Comparison of ENCODE assay signal across 8 cellular contexts in the genomic region with DNA sequence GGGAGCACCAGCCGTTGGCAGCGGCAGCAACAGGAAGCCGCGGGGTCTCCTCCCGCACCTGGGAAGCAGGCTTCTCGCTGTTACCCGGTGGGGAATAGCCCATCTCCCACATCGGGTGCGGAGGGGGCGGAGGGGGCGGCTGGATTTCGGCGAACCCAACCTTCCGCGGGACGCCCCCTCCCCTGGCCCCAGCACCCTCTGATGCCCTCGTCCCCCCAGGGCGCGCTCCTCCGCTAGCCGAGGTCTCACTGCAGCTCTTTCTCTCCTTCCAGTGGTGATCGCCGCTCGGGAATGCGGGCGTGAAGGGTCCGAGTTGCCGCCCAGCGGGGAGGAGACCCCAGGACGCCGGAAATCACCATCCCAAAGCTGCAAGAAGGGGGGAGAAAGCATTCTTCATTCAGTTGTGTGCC. TPM values are rescaled to one million over a fixed set of nuclear protein-coding genes. Genes with fewer than 3 reads are reported as not detected.
DNase-seq lines count a peak whose midpoint lies in the region; ATAC-seq, FAIRE-seq and TF ChIP-seq lines count a peak whose summit lies in the region.

No MANE protein-coding gene starts in this region.

- H3K9ac ChIP-seq in iPS-20b (ENCODE audit: low read depth, low read length): peak overlapping the region; percentile 46; the same call in 1 of the 2 replicates

- H3K27ac Mint-ChIP-seq in activated naive CD8-positive, alpha-beta T cell treated with anti-CD3 and anti-CD28 coated beads, Interleukin-2, amount 10 ng/mL, durations not matched to agents 7 days and 5 days: peak overlapping the region; percentile 89

- 0 to 1% (median 0%) methylated on average over 30 to 31 of the region's 31 CpGs for WGBS in small intestine, 3 donors

- TF ChIP-seq CTCF in DOHH2 (IDR thresholded peaks at IDR 0.05; ENCODE audit: low read depth, low read length, poor library complexity, severe bottlenecking): no peak

- peaks cover 5% of the 10 kb centered on the region; the same call in 1 of the 2 replicates for H3K9me3 ChIP-seq in DOHH2 (ENCODE audit: control insufficient read depth, insufficient read depth, low read length)
- H3K9me3 ChIP-seq in iPS-20b (ENCODE audit: insufficient read depth, low read depth, low read length): no peaks in the 10 kb centered on the region
- no peaks in the 10 kb centered on the region for H3K9me3 ChIP-seq in small intestine (ENCODE audit: control insufficient read depth, low read depth)

- peak overlapping the region; percentile 95 for H3K4me2 ChIP-seq in DOHH2 (ENCODE audit: low read length)

- H3K4me3 Mint-ChIP-seq in activated naive CD8-positive, alpha-beta T cell treated with anti-CD3 and anti-CD28 coated beads, Interleukin-2, amount 10 ng/mL, durations not matched to agents 7 days and 5 days: peak overlapping the region; percentile 98

- ATAC-seq in HG03045 (IDR thresholded peaks at IDR 0.05; ENCODE audit: unreplicated experiment): peak; percentile 0
- ATAC-seq in activated naive CD8-positive, alpha-beta T cell treated with anti-CD3 and anti-CD28 coated beads, Interleukin-2, amount 10 ng/mL, durations not matched to agents 7 days and 5 days (ENCODE audit: low read depth): no peak

- peaks cover 2% of the 10 kb centered on the region for H3K9me3 Mint-ChIP-seq in activated naive CD8-positive, alpha-beta T cell treated with anti-CD3 and anti-CD28 coated beads, Interleukin-2, amount 10 ng/mL, durations not matched to agents 7 days and 5 days

- peaks cover 9% of the 10 kb centered on the region for H3F3A ChIP-seq in DOHH2 (ENCODE audit: control insufficient read depth, insufficient read depth)

- no peak for FAIRE-seq in small intestine (lab: Jason Lieb, UNC)

- H3K9me2 ChIP-seq in DOHH2 (replicated peaks; ENCODE audit: control insufficient read depth, low read length): no peaks in the 10 kb centered on the region

- H3K36me3 ChIP-seq in DOHH2 (ENCODE audit: control insufficient read depth, low read length) (no peaks in the 10 kb centered on the region), iPS-20b (ENCODE audit: insufficient read depth, low read depth, low read length) (no peaks in the 10 kb centered on the region), small intestine (ENCODE audit: control insufficient read depth in 2 of 2, insufficient read depth in 2 of 2, low read length in 2 of 2) (no peaks in the 10 kb centered on the region)

- H3K4me1 ChIP-seq in DOHH2 (ENCODE audit: control insufficient read depth, low read length): peaks cover 27% of the 10 kb centered on the region
- peaks cover 10% of the 10 kb centered on the region for H3K4me1 ChIP-seq in iPS-20b (ENCODE audit: insufficient read depth, low read length)
- no peaks in the 10 kb centered on the region for H3K4me1 ChIP-seq in small intestine (ENCODE audit: control insufficient read depth in 2 of 2, insufficient read depth in 1 of 2, low read depth in 1 of 2, low read length in 1 of 2)

- H3K79me2 ChIP-seq in DOHH2 (ENCODE audit: control insufficient read depth, low read length): no peaks in the 10 kb centered on the region

- peak overlapping the region; percentile 35 for H3K27ac ChIP-seq in DOHH2 (ENCODE audit: low read depth, low read length)
- no peak overlapping the region for H3K27ac ChIP-seq in iPS-20b (ENCODE audit: low read length)
- peak overlapping the region; percentile 96 to 99 for H3K27ac ChIP-seq in small intestine (ENCODE audit: low read depth in 1 of 2, low read length in 1 of 2)

- peaks cover 29% of the 10 kb centered on the region for H3K27me3 Mint-ChIP-seq in activated naive CD8-positive, alpha-beta T cell treated with anti-CD3 and anti-CD28 coated beads, Interleukin-2, amount 10 ng/mL, durations not matched to agents 7 days and 5 days

- DNase-seq in activated naive CD8-positive, alpha-beta T cell treated with anti-CD3 and anti-CD28 coated beads, Interleukin-2, amount 10 ng/mL, durations not matched to agents 7 days and 5 days: peak; percentile 70
- DNase-seq in small intestine (peak; percentile 10), KG1 (lab: John Stamatoyannopoulos, UW) (no peak), COR-L47 (lab: John Stamatoyannopoulos, UW) (no peak), SIG-M5 treated with dmso at 0.1 percent for 504 hours (lab: John Stamatoyannopoulos, UW; ENCODE audit: unreplicated experiment) (no peak)

- POLR2A ChIA-PET in activated naive CD8-positive, alpha-beta T cell treated with anti-CD3 and anti-CD28 coated beads, Interleukin-2, amount 10 ng/mL, durations not matched to agents 7 days and 5 days (lab: Charles Lee): interaction anchor here (0.8 to 5.4 kb wide), 8 partner anchors 58 to 208 kb away, joined by 3 to 75 read pairs (median 8); partner anchors contain the start of genes CGRRF1 and GMFB

- H3K27me3 ChIP-seq in DOHH2 (ENCODE audit: control insufficient read depth, low read length) (peaks cover 39% of the 10 kb centered on the region), iPS-20b (ENCODE audit: insufficient read depth, low read length) (peaks cover 67% of the 10 kb centered on the region), small intestine (ENCODE audit: control insufficient read depth in 2 of 2, insufficient read depth in 2 of 2, low read length in 2 of 2) (no peaks in the 10 kb centered on the region)

- peaks cover 11% of the 10 kb centered on the region for H3K4me1 Mint-ChIP-seq in activated naive CD8-positive, alpha-beta T cell treated with anti-CD3 and anti-CD28 coated beads, Interleukin-2, amount 10 ng/mL, durations not matched to agents 7 days and 5 days

- peaks cover 3% of the 10 kb centered on the region; the same call in 1 of the 2 replicates for H4K20me1 ChIP-seq in DOHH2 (ENCODE audit: control insufficient read depth, insufficient read depth, low read depth, low read length)

- H3K4me3 ChIP-seq in DOHH2 (ENCODE audit: low read length) (peak overlapping the region; percentile 90), iPS-20b (ENCODE audit: low read length) (peak overlapping the region; percentile 80), small intestine (ENCODE audit: low read depth in 1 of 2, low read length in 2 of 2) (peak overlapping the region; percentile 62 to 65)

- peaks cover 3% of the 10 kb centered on the region for H3K36me3 Mint-ChIP-seq in activated naive CD8-positive, alpha-beta T cell treated with anti-CD3 and anti-CD28 coated beads, Interleukin-2, amount 10 ng/mL, durations not matched to agents 7 days and 5 days

RNA-seq across cellular contexts. Expression of gene SAMD4A, which starts 0.3 kb away (rescaled TPM):
- 1 to 10 TPM; 2.6 to 2.7 TPM for total RNA-seq in activated naive CD8-positive, alpha-beta T cell treated with anti-CD3 and anti-CD28 coated beads, Interleukin-2, amount 10 ng/mL, durations not matched to agents 7 days and 5 days
- 1 to 10 TPM; 2.7 to 3.6 (median 3.5) TPM for polyA plus RNA-seq in small intestine

RNA-seq across cellular contexts. Expression of gene CGRRF1, which starts 57.5 kb away (rescaled TPM):
- total RNA-seq in activated naive CD8-positive, alpha-beta T cell treated with anti-CD3 and anti-CD28 coated beads, Interleukin-2, amount 10 ng/mL, durations not matched to agents 7 days and 5 days: 10 to 100 TPM; 14.7 to 17.3 TPM
- polyA plus RNA-seq in small intestine: 10 to 100 TPM; 11.9 to 16.5 (median 15.8) TPM

Comparison
In these comparisons a context has a peak if more than half of its experiments do, and no peak if none do; other contexts are left out.
1. DNase-seq: peak in activated naive CD8-positive, alpha-beta T cell treated with anti-CD3 and anti-CD28 coated beads, Interleukin-2, amount 10 ng/mL, durations not matched to agents 7 days and 5 days (single experiment) and small intestine (single experiment); none in KG1 (single experiment), COR-L47 (single experiment) and SIG-M5 treated with dmso at 0.1 percent for 504 hours (single experiment).
2. Peak in every context shown above with its lines, with median percentiles within 50 percentile points of each other: H3K4me3 ChIP-seq.